In genomic region chr7:74656911-74657691, GRCh38 we compare ENCODE assay signal across 8 cellular contexts. TPM values are rescaled to one million over a fixed set of nuclear protein-coding genes. Genes with fewer than 3 reads are reported as not detected.
A peak's percentile ranks its signal among the peaks of the same experiment; 100 is the strongest.
DNase-seq lines count a peak whose midpoint lies in the region; TF ChIP-seq lines count a peak whose summit lies in the region.

No MANE protein-coding gene starts in this region.

- peak overlapping the region; percentile 90 for H3K4me3 Mint-ChIP-seq in HFFc6

- DNase-seq in HFFc6 (peak; percentile 95), NB4 (ENCODE audit: low read depth) (peak; percentile 100), SK-N-DZ (ENCODE audit: low spot score) (peak; percentile 98), globus pallidus (ENCODE audit: low spot score) (peak; percentile 97), occipital lobe (lab: John Stamatoyannopoulos, UW) (peak; percentile 96), suprapubic skin (ENCODE audit: low spot score in 2 of 2) (peak; percentile 99)
- DNase-seq in activated naive CD4-positive, alpha-beta T cell treated with anti-CD3 and anti-CD28 coated beads, Interleukin-2, amount 50 U/mL, for 16 hours, result peak; percentile 98

- H3K27me3 ChIP-seq in suprapubic skin, result no peaks in the 10 kb centered on the region

- peaks cover 11% of the 10 kb centered on the region for H3K36me3 Mint-ChIP-seq in HFFc6 (ENCODE audit: low read depth)

- peak overlapping the region; percentile 86 for H3K27ac Mint-ChIP-seq in HFFc6

- H3K36me3 ChIP-seq in suprapubic skin, result no peaks in the 10 kb centered on the region

- H3K9me3 Mint-ChIP-seq in HFFc6, result no peaks in the 10 kb centered on the region

- H3K27ac ChIP-seq in suprapubic skin, result peak overlapping the region; percentile 100

- H3K4me1 ChIP-seq in suprapubic skin, result peaks cover 51% of the 10 kb centered on the region

- H3K4me1 Mint-ChIP-seq in HFFc6 (ENCODE audit: low read depth), result peaks cover 47% of the 10 kb centered on the region

- no peaks in the 10 kb centered on the region for H3K9me3 ChIP-seq in suprapubic skin

- TF ChIP-seq CTCF in HFFc6 (IDR thresholded peaks at IDR 0.05) (peak; percentile 71), NB4 (IDR thresholded peaks at IDR 0.05; ENCODE audit: low read depth, low read length) (no peak), suprapubic skin (IDR thresholded peaks at IDR 0.05) (peak in 1 of 2 donors; percentile 26)

- TF ChIP-seq POLR2A in NB4 (IDR thresholded peaks at IDR 0.05; ENCODE audit: extremely low read depth, insufficient read length), result peak; percentile 79
- no peak for TF ChIP-seq POLR2A in suprapubic skin (IDR thresholded peaks at IDR 0.05)

- H3K4me3 ChIP-seq in GM08714 (ENCODE audit: low read length) (peak overlapping the region; percentile 92), NB4 (ENCODE audit: low read depth, low read length) (peak overlapping the region; percentile 75), suprapubic skin (peak overlapping the region; percentile 100)

- WGBS in suprapubic skin, result 0% methylated on average over 40 of the region's 59 CpGs

- TF ChIP-seq EP300 in suprapubic skin (IDR thresholded peaks at IDR 0.05), result no peak

- H3K27me3 Mint-ChIP-seq in HFFc6 (ENCODE audit: insufficient read depth), result no peaks in the 10 kb centered on the region

RNA-seq across cellular contexts. Expression of gene GTF2I, which starts 0.4 kb away (rescaled TPM):
- 100 to 1,000 TPM; 139 to 152 (median 151) TPM for total RNA-seq in HFFc6 (2021; fragmentation: NEBNext Ultra II Directional; extraction: Animal tissue kit (Norgen Biotek cat#: 25700))
- 158 and 197 TPM in 2 replicates for polyA plus RNA-seq in SK-N-DZ (2014; cell fraction: cytosol; rRNA removed)
- 283 and 386 TPM in 2 replicates for polyA plus RNA-seq in SK-N-DZ (2014; cell fraction: nucleus; rRNA removed)
- total RNA-seq in occipital lobe, result 229 TPM
- total RNA-seq in suprapubic skin, result 100 to 1,000 TPM; 142 to 376 (median 172) TPM

Comparison
In these comparisons a context has a peak if more than half of its experiments do, and no peak if none do; other contexts are left out.
1. Peak in every context shown above with its lines: DNase-seq, H3K4me3 ChIP-seq and H3K27ac ChIP-seq.